In the genomic region with DNA sequence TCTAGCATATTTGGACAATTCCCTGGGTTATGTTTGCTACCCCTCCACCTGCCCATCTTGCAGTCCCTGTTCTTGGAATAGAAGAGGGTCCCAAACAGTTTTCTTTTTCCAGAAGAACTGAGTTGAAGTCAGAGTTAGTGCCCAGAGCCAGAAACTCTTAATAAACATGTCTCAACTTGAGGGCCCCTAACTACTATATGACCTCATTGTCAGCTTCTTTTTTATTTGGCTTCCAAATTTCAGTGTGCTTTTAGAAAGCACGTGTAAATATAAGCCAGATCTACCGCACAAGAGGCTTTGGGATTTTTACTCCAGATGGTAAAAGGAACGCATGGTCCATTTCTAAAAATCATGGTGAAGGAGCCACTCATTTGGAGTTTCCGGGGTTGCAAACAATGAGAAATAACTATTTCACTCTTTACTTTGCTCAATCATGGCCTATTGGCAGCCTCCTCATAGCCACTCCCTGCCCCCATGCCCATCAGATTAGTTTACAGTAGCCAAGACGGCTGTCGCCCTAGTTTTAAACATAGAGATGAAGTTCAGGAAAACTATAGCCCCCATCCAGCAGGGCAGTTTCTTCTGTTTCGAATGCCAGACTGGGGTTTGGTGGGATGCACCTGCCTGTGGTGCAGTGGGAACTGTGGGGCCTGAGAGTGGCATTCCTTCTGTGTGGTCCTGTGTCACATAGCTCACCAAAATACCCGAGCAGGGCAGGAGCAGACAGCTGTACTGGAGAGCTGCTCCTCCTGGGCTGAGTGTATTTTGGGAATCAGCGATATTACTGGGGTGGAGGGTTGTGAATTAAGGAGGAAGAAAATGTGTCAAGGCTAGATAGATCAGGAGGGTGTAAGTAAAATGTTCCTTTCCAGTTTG, we compare ENCODE assay signal across 1 cellular context.
TF ChIP-seq lines count a peak whose summit lies in the region.

No MANE protein-coding gene starts in this region.

TF ChIP-seq in HCT116, 20 proteins besides CTCF, POLR2A, EP300 and RAD21 (continued from another document):
- TF ChIP-seq EZH2phosphoT487 (IDR thresholded peaks at IDR 0.05; ENCODE audit: borderline replicate concordance) (no peak), CEBPB (IDR thresholded peaks at IDR 0.05; ENCODE audit: low read depth) (no peak), YY1 (IDR thresholded peaks at IDR 0.05; ENCODE audit: extremely low read depth, insufficient replicate concordance, low read depth, low read length) (no peak), POLR2AphosphoS5 (IDR thresholded peaks at IDR 0.05; ENCODE audit: low read depth, low read length) (no peak), ZBTB33 (IDR thresholded peaks at IDR 0.05; ENCODE audit: extremely low read depth, insufficient replicate concordance, low read length) (no peak)
- TF ChIP-seq, protein P1, sequence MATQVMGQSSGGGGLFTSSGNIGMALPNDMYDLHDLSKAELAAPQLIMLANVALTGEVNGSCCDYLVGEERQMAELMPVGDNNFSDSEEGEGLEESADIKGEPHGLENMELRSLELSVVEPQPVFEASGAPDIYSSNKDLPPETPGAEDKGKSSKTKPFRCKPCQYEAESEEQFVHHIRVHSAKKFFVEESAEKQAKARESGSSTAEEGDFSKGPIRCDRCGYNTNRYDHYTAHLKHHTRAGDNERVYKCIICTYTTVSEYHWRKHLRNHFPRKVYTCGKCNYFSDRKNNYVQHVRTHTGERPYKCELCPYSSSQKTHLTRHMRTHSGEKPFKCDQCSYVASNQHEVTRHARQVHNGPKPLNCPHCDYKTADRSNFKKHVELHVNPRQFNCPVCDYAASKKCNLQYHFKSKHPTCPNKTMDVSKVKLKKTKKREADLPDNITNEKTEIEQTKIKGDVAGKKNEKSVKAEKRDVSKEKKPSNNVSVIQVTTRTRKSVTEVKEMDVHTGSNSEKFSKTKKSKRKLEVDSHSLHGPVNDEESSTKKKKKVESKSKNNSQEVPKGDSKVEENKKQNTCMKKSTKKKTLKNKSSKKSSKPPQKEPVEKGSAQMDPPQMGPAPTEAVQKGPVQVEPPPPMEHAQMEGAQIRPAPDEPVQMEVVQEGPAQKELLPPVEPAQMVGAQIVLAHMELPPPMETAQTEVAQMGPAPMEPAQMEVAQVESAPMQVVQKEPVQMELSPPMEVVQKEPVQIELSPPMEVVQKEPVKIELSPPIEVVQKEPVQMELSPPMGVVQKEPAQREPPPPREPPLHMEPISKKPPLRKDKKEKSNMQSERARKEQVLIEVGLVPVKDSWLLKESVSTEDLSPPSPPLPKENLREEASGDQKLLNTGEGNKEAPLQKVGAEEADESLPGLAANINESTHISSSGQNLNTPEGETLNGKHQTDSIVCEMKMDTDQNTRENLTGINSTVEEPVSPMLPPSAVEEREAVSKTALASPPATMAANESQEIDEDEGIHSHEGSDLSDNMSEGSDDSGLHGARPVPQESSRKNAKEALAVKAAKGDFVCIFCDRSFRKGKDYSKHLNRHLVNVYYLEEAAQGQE (IDR thresholded peaks at IDR 0.05; ENCODE audit: low read depth): no peak
- TF ChIP-seq, protein P2, sequence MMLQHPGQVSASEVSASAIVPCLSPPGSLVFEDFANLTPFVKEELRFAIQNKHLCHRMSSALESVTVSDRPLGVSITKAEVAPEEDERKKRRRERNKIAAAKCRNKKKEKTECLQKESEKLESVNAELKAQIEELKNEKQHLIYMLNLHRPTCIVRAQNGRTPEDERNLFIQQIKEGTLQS (IDR thresholded peaks at IDR 0.05): no peak
